Comparison of ENCODE assay signal across 19 cellular contexts in genomic region chr4:86856896-86857295, GRCh38. TPM values are rescaled to one million over a fixed set of nuclear protein-coding genes. Genes with fewer than 3 reads are reported as not detected.
"Had no signal": no experiment of that assay in that cellular context is flagged by ENCODE, and none has a peak within 500 bp of the region (broad histone marks: within the 10 kb centered on the region; RNA-seq: fewer than 3 reads in every experiment).

No MANE protein-coding gene starts in this region.

- H3K27me3 Mint-ChIP-seq: activated T-helper 17 cell treated with anti-CD3 and anti-CD28 coated beads, Interleukin-2, amount 50 U/mL, for 72 hours; stimulated activated memory B cell treated with anti-CD40 and anti-IgM and Interleukin-4, amounts not matched to agents 10 μg/mL and 1 μg/mL and 100 μg/mL, for 72 hours had no signal

- H3K36me3 ChIP-seq: adrenal gland, colonic mucosa, lower lobe of right lung, ovary, sigmoid colon, WERI-Rb-1 had no signal

- H3K9me3 ChIP-seq: adrenal gland, colonic mucosa, lower lobe of right lung, ovary, sigmoid colon had no signal

- H3K36me3 Mint-ChIP-seq: stimulated activated memory B cell treated with anti-CD40 and anti-IgM and Interleukin-4, amounts not matched to agents 10 μg/mL and 1 μg/mL and 100 μg/mL, for 72 hours had no signal

- H3K4me1 ChIP-seq: adrenal gland, colonic mucosa, lower lobe of right lung had no signal

- H3K27ac Mint-ChIP-seq: activated T-helper 17 cell treated with anti-CD3 and anti-CD28 coated beads, Interleukin-2, amount 50 U/mL, for 72 hours; stimulated activated memory B cell treated with anti-CD40 and anti-IgM and Interleukin-4, amounts not matched to agents 10 μg/mL and 1 μg/mL and 100 μg/mL, for 72 hours had no signal

- H3K27me3 ChIP-seq: adrenal gland, colonic mucosa, ovary, sigmoid colon had no signal

- H3K9me3 Mint-ChIP-seq: activated T-helper 17 cell treated with anti-CD3 and anti-CD28 coated beads, Interleukin-2, amount 50 U/mL, for 72 hours; neural crest cell; stimulated activated memory B cell treated with anti-CD40 and anti-IgM and Interleukin-4, amounts not matched to agents 10 μg/mL and 1 μg/mL and 100 μg/mL, for 72 hours had no signal

- H3K4me3 Mint-ChIP-seq: activated T-helper 17 cell treated with anti-CD3 and anti-CD28 coated beads, Interleukin-2, amount 50 U/mL, for 72 hours; neural crest cell; stimulated activated memory B cell treated with anti-CD40 and anti-IgM and Interleukin-4, amounts not matched to agents 10 μg/mL and 1 μg/mL and 100 μg/mL, for 72 hours had no signal

- H3K27ac ChIP-seq: adrenal gland, colonic mucosa, lower lobe of right lung, ovary, sigmoid colon, WERI-Rb-1 had no signal

- H3K4me3 ChIP-seq: adrenal gland, colonic mucosa, lower lobe of right lung, ovary, sigmoid colon had no signal

- H3K4me1 Mint-ChIP-seq: activated T-helper 17 cell treated with anti-CD3 and anti-CD28 coated beads, Interleukin-2, amount 50 U/mL, for 72 hours; neural crest cell; stimulated activated memory B cell treated with anti-CD40 and anti-IgM and Interleukin-4, amounts not matched to agents 10 μg/mL and 1 μg/mL and 100 μg/mL, for 72 hours had no signal

- ATAC-seq: activated T-helper 17 cell treated with anti-CD3 and anti-CD28 coated beads, Interleukin-2, amount 50 U/mL, for 72 hours; left cardiac atrium; lower lobe of right lung; stimulated activated memory B cell treated with anti-CD40 and anti-IgM and Interleukin-4, amounts not matched to agents 10 μg/mL and 1 μg/mL and 100 μg/mL, for 72 hours had no signal

- DNase-seq: activated CD4-positive, alpha-beta T cell treated with anti-CD3 and anti-CD28 coated beads, Interleukin-2, amount 50 U/mL, for 48 hours; activated naive CD4-positive, alpha-beta T cell treated with anti-CD3 and anti-CD28 coated beads, Interleukin-2, amount 50 U/mL, for 16 hours; adrenal gland; caudate nucleus; colonic mucosa; left cardiac atrium; lower lobe of right lung; midbrain; ovary; sigmoid colon; stimulated activated CD4-positive, alpha-beta T cell treated with anti-CD3 and anti-CD28 coated beads, Interleukin-2, amount 100 ng/mL, for 48 hours; T-helper 1 cell; T1000; WERI-Rb-1 had no signal

RNA-seq across cellular contexts. Expression of gene SLC10A6, which starts 7.7 kb away (rescaled TPM):
- total RNA-seq: activated T-helper 17 cell treated with anti-CD3 and anti-CD28 coated beads, Interleukin-2, amount 50 U/mL, for 72 hours; myocyte; neural crest cell; urinary bladder had no signal

RNA-seq across cellular contexts. Expression of gene C4orf36, which starts 35.3 kb away (rescaled TPM):
- total RNA-seq: activated T-helper 17 cell treated with anti-CD3 and anti-CD28 coated beads, Interleukin-2, amount 50 U/mL, for 72 hours; myocyte had no signal
